ENCODE assay signal across 21 cellular contexts in the genomic region with DNA sequence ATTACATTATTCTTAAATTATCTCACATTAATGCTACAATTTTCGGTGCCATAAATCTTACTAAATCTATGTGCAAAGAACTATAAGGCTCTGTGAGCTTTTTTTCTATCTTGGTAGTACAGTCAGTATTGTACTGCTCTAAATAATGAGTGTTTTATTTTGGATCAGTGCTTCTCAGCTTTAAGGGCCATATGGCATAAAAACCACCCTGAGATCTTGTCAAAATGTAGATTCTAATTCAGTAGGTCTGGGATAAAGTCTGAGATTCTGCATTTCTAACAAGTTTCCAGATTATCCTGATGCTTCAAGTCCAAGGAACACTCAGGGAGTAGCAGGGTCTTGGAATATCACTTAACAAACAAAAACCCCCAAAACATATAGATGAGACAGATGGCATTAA.
"Had no signal": no experiment of that assay in that cellular context is flagged by ENCODE, and none has a peak within 500 bp of the region (broad histone marks: within the 10 kb centered on the region; RNA-seq: fewer than 3 reads in every experiment).

No MANE protein-coding gene starts in this region.

- H2AFZ ChIP-seq: neural progenitor cell had no signal

- H3K4me1 ChIP-seq: foreskin keratinocyte, left ventricle myocardium inferior, lower lobe of right lung, neural progenitor cell, right atrium auricular region, stomach had no signal

- H3K36me3 ChIP-seq: left ventricle myocardium inferior, lower lobe of right lung, neural progenitor cell, ovary, right atrium auricular region, stomach had no signal

- H3K9me3 ChIP-seq: left ventricle myocardium inferior, lower lobe of right lung, ovary, right atrium auricular region, stomach had no signal

- H3K27me3 ChIP-seq: foreskin keratinocyte, neural progenitor cell, ovary, right atrium auricular region, stomach had no signal

- H3K9ac ChIP-seq: neural progenitor cell had no signal

- DNase-seq: effector CD4-positive, alpha-beta T cell; endodermal cell; erythroblast; foreskin keratinocyte; immature natural killer cell; kidney; left cardiac atrium; left ventricle myocardium inferior; lower lobe of right lung; mesenchymal stem cell; midbrain; nucleus accumbens; ovary; small intestine; stimulated activated CD4-positive, alpha-beta T cell treated with anti-CD3 and anti-CD28 coated beads, Interleukin-12 subunit alpha, Interleukin-12 subunit beta, amount 100 ng/mL, for 4 hours; stimulated activated naive CD4-positive, alpha-beta T cell; stomach; substantia nigra; trophoblast cell had no signal

- H3K4me2 ChIP-seq: neural progenitor cell had no signal

- H3K27ac ChIP-seq: foreskin keratinocyte, left ventricle myocardium inferior, lower lobe of right lung, neural progenitor cell, ovary, right atrium auricular region, stomach had no signal

- H3K4me3 ChIP-seq: left ventricle myocardium inferior, lower lobe of right lung, neural progenitor cell, ovary, right atrium auricular region, stomach had no signal
